Comparison of ENCODE assay signal across 17 cellular contexts in the genomic region with DNA sequence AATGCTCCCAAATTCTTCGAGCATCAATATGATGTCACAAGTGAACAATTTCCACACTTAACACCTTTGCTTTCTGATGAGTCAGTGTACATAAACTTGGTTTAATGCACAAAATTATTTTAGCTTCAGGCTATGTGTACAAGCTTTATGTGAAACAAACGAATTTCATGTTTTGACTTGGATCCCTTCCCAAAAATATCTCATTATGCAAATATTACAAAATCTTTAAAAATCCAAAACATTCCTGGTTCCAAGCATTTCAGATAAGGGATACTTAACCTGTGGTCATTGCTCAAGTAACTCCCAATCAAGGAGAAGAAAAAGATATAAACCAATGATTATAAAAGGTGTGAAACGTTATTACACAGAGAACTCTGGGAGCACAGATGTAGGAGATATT. TPM values are rescaled to one million over a fixed set of nuclear protein-coding genes. Genes with fewer than 3 reads are reported as not detected.
A peak's percentile ranks its signal among the peaks of the same experiment; 100 is the strongest.
DNase-seq lines count a peak whose midpoint lies in the region; ATAC-seq, FAIRE-seq and TF ChIP-seq lines count a peak whose summit lies in the region.
"Had no signal": no experiment of that assay in that cellular context is flagged by ENCODE, and none has a peak within 500 bp of the region (broad histone marks: within the 10 kb centered on the region; RNA-seq: fewer than 3 reads in every experiment).

No MANE protein-coding gene starts in this region.

- H3K27me3 ChIP-seq in mammary epithelial cell (ENCODE audit: insufficient read depth, low read length) (no peaks in the 10 kb centered on the region), keratinocyte (ENCODE audit: control insufficient read depth, extremely low read depth, insufficient read depth, low read length) (no peaks in the 10 kb centered on the region)
- H3K27me3 ChIP-seq: testis had no signal

- in situ Hi-C loops in mammary epithelial cell (cut with MboI; ENCODE audit: low sequenced_read_pairs in 2 of 2), result no loop called here

- DNase-seq in AG09309 (ENCODE audit: low read depth) (peak; percentile 21), HS-27A (ENCODE audit: low read depth) (peak; percentile 61), mammary epithelial cell (peak; percentile 40), keratinocyte (ENCODE audit: low read depth, low spot score) (no peak), DMS79 treated with DMSO at 0.1 percent for 48 hours (lab: John Stamatoyannopoulos, UW) (no peak), epidermal melanocyte (ENCODE audit: insufficient read length, low spot score) (no peak)
- DNase-seq in activated T-helper 1 cell treated with anti-CD3 and anti-CD28 coated beads, Interleukin-12 subunit alpha, Interleukin-12 subunit beta, Interleukin-2, Interleukin-4 antibody, amounts not matched to agents 30 ng/mL and 10 ng/mL and 1 ng/mL, durations not matched to agents 14 hours and 24 hours and 36 hours (ENCODE audit: low spot score), result no peak
- DNase-seq: activated CD4-positive, alpha-beta memory T cell treated with anti-CD3 and anti-CD28 coated beads for 36 hours; AML-193; lower lobe of right lung; NCI-H510A treated with DMSO at 0.1 percent for 48 hours; nephron progenitor cell; retina; testis had no signal

- CTCF ChIA-PET in mammary epithelial cell (lab: Charles Lee; ENCODE audit: low non-redundant PET), result no interaction called here

- H3K4me2 ChIP-seq in mammary epithelial cell (ENCODE audit: insufficient read depth, low read depth, low read length), result no peak overlapping the region
- H3K4me2 ChIP-seq in keratinocyte (ENCODE audit: control insufficient read depth, extremely low read depth, insufficient read depth, low read depth, low read length), result no peak overlapping the region

- intact Hi-C loops in mammary epithelial cell (cut with micrococcal nuclease), result no loop called here
- intact Hi-C loops in activated T-helper 1 cell treated with anti-CD3 and anti-CD28 coated beads, Interleukin-12 subunit alpha, Interleukin-12 subunit beta, Interleukin-2, Interleukin-4 antibody, amounts not matched to agents 30 ng/mL and 10 ng/mL and 1 ng/mL, durations not matched to agents 14 hours and 24 hours and 36 hours (cut with micrococcal nuclease), result no loop called here

- H3K9me1 ChIP-seq in keratinocyte (ENCODE audit: control insufficient read depth, extremely low read depth, insufficient read depth, low read length), result no peaks in the 10 kb centered on the region

- no peaks in the 10 kb centered on the region for H3K9me3 Mint-ChIP-seq in activated T-helper 1 cell treated with anti-CD3 and anti-CD28 coated beads, Interleukin-12 subunit alpha, Interleukin-12 subunit beta, Interleukin-2, Interleukin-4 antibody, amounts not matched to agents 30 ng/mL and 10 ng/mL and 1 ng/mL, durations not matched to agents 14 hours and 24 hours and 36 hours
- H3K9me3 Mint-ChIP-seq: activated CD4-positive, alpha-beta memory T cell treated with anti-CD3 and anti-CD28 coated beads for 36 hours; dendritic cell treated with granulocyte-macrophage colony-stimulating factor and Interleukin-4, amounts not matched to agents 40 ng/mL and 50 ng/mL, for 4 days; nephron progenitor cell had no signal

- H3K27ac ChIP-seq in mammary epithelial cell (ENCODE audit: insufficient read depth, low read depth, low read length), result no peak overlapping the region
- H3K27ac ChIP-seq in keratinocyte (ENCODE audit: control insufficient read depth, insufficient read depth, low read length), result no peak overlapping the region
- H3K27ac ChIP-seq: HL-60, lower lobe of right lung, testis had no signal

- peaks cover 9% of the 10 kb centered on the region for H3K4me1 ChIP-seq in mammary epithelial cell (ENCODE audit: insufficient read depth, low read length)
- no peaks in the 10 kb centered on the region for H3K4me1 ChIP-seq in keratinocyte (ENCODE audit: control insufficient read depth, extremely low read depth, insufficient read depth, low read length)

- H3K36me3 ChIP-seq in mammary epithelial cell (ENCODE audit: insufficient read depth, low read length) (peaks cover 12% of the 10 kb centered on the region), keratinocyte (ENCODE audit: control insufficient read depth in 2 of 2, extremely low read depth in 1 of 2, insufficient read depth in 2 of 2, low read length in 2 of 2) (peaks cover 0 to 5% of the 10 kb centered on the region in 2 experiments)

- H3K9ac ChIP-seq in mammary epithelial cell (ENCODE audit: insufficient read depth, low read length) (no peak overlapping the region), keratinocyte (ENCODE audit: control insufficient read depth, extremely low read depth, insufficient read depth, low read length) (no peak overlapping the region)

- H4K20me1 ChIP-seq in mammary epithelial cell (ENCODE audit: insufficient read depth, low read length) (peaks cover 4% of the 10 kb centered on the region), keratinocyte (ENCODE audit: control insufficient read depth, extremely low read depth, insufficient read depth, low read length) (peaks cover 6% of the 10 kb centered on the region)

- no peaks in the 10 kb centered on the region for H3K27me3 Mint-ChIP-seq in activated T-helper 1 cell treated with anti-CD3 and anti-CD28 coated beads, Interleukin-12 subunit alpha, Interleukin-12 subunit beta, Interleukin-2, Interleukin-4 antibody, amounts not matched to agents 30 ng/mL and 10 ng/mL and 1 ng/mL, durations not matched to agents 14 hours and 24 hours and 36 hours (ENCODE audit: insufficient read depth)
- H3K27me3 Mint-ChIP-seq: activated CD4-positive, alpha-beta memory T cell treated with anti-CD3 and anti-CD28 coated beads for 36 hours; dendritic cell treated with granulocyte-macrophage colony-stimulating factor and Interleukin-4, amounts not matched to agents 40 ng/mL and 50 ng/mL, for 4 days had no signal

- H3K36me3 Mint-ChIP-seq in activated T-helper 1 cell treated with anti-CD3 and anti-CD28 coated beads, Interleukin-12 subunit alpha, Interleukin-12 subunit beta, Interleukin-2, Interleukin-4 antibody, amounts not matched to agents 30 ng/mL and 10 ng/mL and 1 ng/mL, durations not matched to agents 14 hours and 24 hours and 36 hours (ENCODE audit: low read depth), result peaks cover 36% of the 10 kb centered on the region

- TSS peak; percentile 11 for BruUV-seq in mammary epithelial cell (replicated peaks; lab: Mats Ljungman, UMichigan)

- no peak for ATAC-seq in GM19455 (IDR thresholded peaks at IDR 0.05; ENCODE audit: unreplicated experiment)

- peak; percentile 56 for FAIRE-seq in keratinocyte (lab: Jason Lieb, UNC)

- H3K79me2 ChIP-seq in mammary epithelial cell (ENCODE audit: insufficient read depth, low read length) (peaks cover 77% of the 10 kb centered on the region), keratinocyte (ENCODE audit: control insufficient read depth, insufficient read depth, low read length) (peaks cover 59% of the 10 kb centered on the region)

- H3K27ac Mint-ChIP-seq in activated T-helper 1 cell treated with anti-CD3 and anti-CD28 coated beads, Interleukin-12 subunit alpha, Interleukin-12 subunit beta, Interleukin-2, Interleukin-4 antibody, amounts not matched to agents 30 ng/mL and 10 ng/mL and 1 ng/mL, durations not matched to agents 14 hours and 24 hours and 36 hours, result no peak overlapping the region
- H3K27ac Mint-ChIP-seq: activated CD4-positive, alpha-beta memory T cell treated with anti-CD3 and anti-CD28 coated beads for 36 hours; dendritic cell treated with granulocyte-macrophage colony-stimulating factor and Interleukin-4, amounts not matched to agents 40 ng/mL and 50 ng/mL, for 4 days; nephron progenitor cell had no signal

- H3K4me3 ChIP-seq in AG09309 (ENCODE audit: control insufficient read depth, low read depth, low read length), result no peak overlapping the region
- no peak overlapping the region for H3K4me3 ChIP-seq in mammary epithelial cell (replicated peaks in 1 of 3; ENCODE audit: insufficient read depth in 1 of 3, low read depth in 2 of 3, low read length in 3 of 3)
- no peak overlapping the region for H3K4me3 ChIP-seq in keratinocyte (ENCODE audit: control insufficient read depth in 2 of 3, extremely low read depth in 1 of 3, insufficient read depth in 2 of 3, low read depth in 1 of 3, low read length in 3 of 3)
- H3K4me3 ChIP-seq: lower lobe of right lung, testis had no signal

- no peaks in the 10 kb centered on the region for H3K9me3 ChIP-seq in mammary epithelial cell (replicated peaks; ENCODE audit: insufficient read depth, low read length)
- no peaks in the 10 kb centered on the region for H3K9me3 ChIP-seq in keratinocyte (ENCODE audit: control insufficient read depth, low read depth, low read length)
- H3K9me3 ChIP-seq: lower lobe of right lung, testis had no signal

- no peak overlapping the region for H3K4me3 Mint-ChIP-seq in activated T-helper 1 cell treated with anti-CD3 and anti-CD28 coated beads, Interleukin-12 subunit alpha, Interleukin-12 subunit beta, Interleukin-2, Interleukin-4 antibody, amounts not matched to agents 30 ng/mL and 10 ng/mL and 1 ng/mL, durations not matched to agents 14 hours and 24 hours and 36 hours
- H3K4me3 Mint-ChIP-seq: activated CD4-positive, alpha-beta memory T cell treated with anti-CD3 and anti-CD28 coated beads for 36 hours; dendritic cell treated with granulocyte-macrophage colony-stimulating factor and Interleukin-4, amounts not matched to agents 40 ng/mL and 50 ng/mL, for 4 days; nephron progenitor cell had no signal

- dilution Hi-C loops in mammary epithelial cell (cut with HindIII; ENCODE audit: low sequenced_read_pairs), result no loop called here
- dilution Hi-C loops in keratinocyte (cut with MboI; ENCODE audit: extremely low pct_ligation_motif_present, low sequenced_read_pairs), result no loop called here

- H2AFZ ChIP-seq in mammary epithelial cell (ENCODE audit: low read depth, low read length) (no peak overlapping the region), keratinocyte (ENCODE audit: control insufficient read depth, low read length) (no peak overlapping the region)

- no peak for TF ChIP-seq CTCF in AG09309 (IDR thresholded peaks at IDR 0.05; ENCODE audit: control insufficient read depth, insufficient read depth, low read depth, low read length, missing control alignments)
- TF ChIP-seq CTCF in mammary epithelial cell (conservative IDR thresholded peaks at IDR 0.05 in 1 of 2, IDR thresholded peaks at IDR 0.05 in 1 of 2; ENCODE audit: extremely low read depth in 1 of 2, insufficient read depth in 1 of 2, low read depth in 1 of 2, low read length in 2 of 2), result no peak
- no peak for TF ChIP-seq CTCF in keratinocyte (optimal IDR thresholded peaks at IDR 0.05 in 1 of 3, IDR thresholded peaks at IDR 0.05 in 1 of 3, conservative IDR thresholded peaks at IDR 0.05 in 1 of 3; ENCODE audit: extremely low read depth in 1 of 3, insufficient read depth in 2 of 3, low read length in 3 of 3)

- 24% methylated on average over 3 of the region's 3 CpGs for WGBS in mammary epithelial cell (ENCODE audit: low coverage, missing lambda C conversion rate)

- peaks cover 34% of the 10 kb centered on the region for H3K4me1 Mint-ChIP-seq in activated T-helper 1 cell treated with anti-CD3 and anti-CD28 coated beads, Interleukin-12 subunit alpha, Interleukin-12 subunit beta, Interleukin-2, Interleukin-4 antibody, amounts not matched to agents 30 ng/mL and 10 ng/mL and 1 ng/mL, durations not matched to agents 14 hours and 24 hours and 36 hours (ENCODE audit: low read depth)

RNA-seq across cellular contexts. Expression of gene RAB5A, which starts 25.2 kb away (rescaled TPM):
- total RNA-seq in mammary epithelial cell, result 10 to 100 TPM; 68.3 to 76.3 TPM
- polyA plus RNA-seq in mammary epithelial cell (31.4 TPM), keratinocyte (34.8 to 60.5 TPM (median 41.2 TPM) in 3 replicates)
- polyA minus RNA-seq in mammary epithelial cell (69.8 TPM), keratinocyte (4.9 to 33.9 TPM (median 16.6 TPM) in 3 replicates)
- 71.8 TPM for polyA plus RNA-seq in keratinocyte (2011; ENCODE audit: low read depth)
- 46.5 and 82.6 TPM in 2 replicates for polyA plus RNA-seq in keratinocyte (2011; cell fraction: cytosol; rRNA removed)
- 38.0 and 48.0 TPM in 2 replicates for polyA plus RNA-seq in keratinocyte (2011; cell fraction: nucleus; rRNA removed)
- 36.6 and 64.3 TPM in 2 replicates for polyA plus RNA-seq in keratinocyte (2012; ENCODE audit: low replicate concordance)
- polyA minus RNA-seq in keratinocyte (2011; cell fraction: cytosol; rRNA and poly(A)+ RNA removed), result 37.6 TPM
- polyA minus RNA-seq in keratinocyte (2011; cell fraction: nucleus; rRNA and poly(A)+ RNA removed), result 21.4 and 29.3 TPM in 2 replicates
- total RNA-seq in activated T-helper 1 cell treated with anti-CD3 and anti-CD28 coated beads, Interleukin-12 subunit alpha, Interleukin-12 subunit beta, Interleukin-2, Interleukin-4 antibody, amounts not matched to agents 30 ng/mL and 10 ng/mL and 1 ng/mL, durations not matched to agents 14 hours and 24 hours and 36 hours, result 62.2 and 64.0 TPM in 2 replicates

RNA-seq across cellular contexts. Expression of gene EFHB, which starts 38.0 kb away (rescaled TPM):
- not detected for total RNA-seq in mammary epithelial cell
- polyA plus RNA-seq in mammary epithelial cell, result 0.09 TPM
- polyA minus RNA-seq in mammary epithelial cell, result not detected
- polyA plus RNA-seq in keratinocyte, result 0.08 to 0.58 TPM (median 0.26 TPM) in 3 replicates
- polyA plus RNA-seq in keratinocyte (2011; ENCODE audit: low read depth), result 1.7 TPM
- 0.10 and 0.29 TPM in 2 replicates for polyA plus RNA-seq in keratinocyte (2011; cell fraction: cytosol; rRNA removed)
- 0.27 TPM in 1 of 2 replicates, not detected in the other for polyA plus RNA-seq in keratinocyte (2011; cell fraction: nucleus; rRNA removed)
- polyA plus RNA-seq in keratinocyte (2012; ENCODE audit: low replicate concordance), result 0.24 and 0.69 TPM in 2 replicates
- polyA minus RNA-seq in keratinocyte, result 1.7 to 1.8 TPM in 2 of 3 replicates, not detected in the other
- not detected for polyA minus RNA-seq in keratinocyte (2011; cell fraction: cytosol; rRNA and poly(A)+ RNA removed)
- not detected in 2 replicates for polyA minus RNA-seq in keratinocyte (2011; cell fraction: nucleus; rRNA and poly(A)+ RNA removed)
- total RNA-seq in activated T-helper 1 cell treated with anti-CD3 and anti-CD28 coated beads, Interleukin-12 subunit alpha, Interleukin-12 subunit beta, Interleukin-2, Interleukin-4 antibody, amounts not matched to agents 30 ng/mL and 10 ng/mL and 1 ng/mL, durations not matched to agents 14 hours and 24 hours and 36 hours, result 0.24 and 0.34 TPM in 2 replicates

RNA-seq across cellular contexts. Expression of gene PP2D1, which starts 40.0 kb away (rescaled TPM):
- not detected for total RNA-seq in mammary epithelial cell
- polyA plus RNA-seq in mammary epithelial cell (not detected), keratinocyte (not detected in 3 replicates)
- polyA minus RNA-seq in mammary epithelial cell (not detected), keratinocyte (not detected in 3 replicates)
- not detected for polyA plus RNA-seq in keratinocyte (2011; ENCODE audit: low read depth)
- not detected in 2 replicates for polyA plus RNA-seq in keratinocyte (2011; cell fraction: cytosol; rRNA removed)
- not detected in 2 replicates for polyA plus RNA-seq in keratinocyte (2011; cell fraction: nucleus; rRNA removed)
- 0.16 and 0.35 TPM in 2 replicates for polyA plus RNA-seq in keratinocyte (2012; ENCODE audit: low replicate concordance)
- polyA minus RNA-seq in keratinocyte (2011; cell fraction: cytosol; rRNA and poly(A)+ RNA removed), result not detected
- not detected in 2 replicates for polyA minus RNA-seq in keratinocyte (2011; cell fraction: nucleus; rRNA and poly(A)+ RNA removed)
- total RNA-seq in activated T-helper 1 cell treated with anti-CD3 and anti-CD28 coated beads, Interleukin-12 subunit alpha, Interleukin-12 subunit beta, Interleukin-2, Interleukin-4 antibody, amounts not matched to agents 30 ng/mL and 10 ng/mL and 1 ng/mL, durations not matched to agents 14 hours and 24 hours and 36 hours, result not detected in 2 replicates
- total RNA-seq: activated CD4-positive, alpha-beta memory T cell treated with anti-CD3 and anti-CD28 coated beads for 36 hours; lower lobe of right lung had no signal

Comparison
In these comparisons a context has a peak if more than half of its experiments do, and no peak if none do; other contexts are left out.
1. DNase-seq: peak in AG09309 (single experiment), HS-27A (single experiment) and mammary epithelial cell (single experiment); none in keratinocyte (single experiment), activated T-helper 1 cell treated with anti-CD3 and anti-CD28 coated beads, Interleukin-12 subunit alpha, Interleukin-12 subunit beta, Interleukin-2, Interleukin-4 antibody, amounts not matched to agents 30 ng/mL and 10 ng/mL and 1 ng/mL, durations not matched to agents 14 hours and 24 hours and 36 hours (single experiment), DMS79 treated with DMSO at 0.1 percent for 48 hours (single experiment) and epidermal melanocyte (single experiment).